24 cellular contexts compared by ENCODE assay signal in genomic region chr5:124591583-124591982, GRCh38.
"Had no signal": no experiment of that assay in that cellular context is flagged by ENCODE, and none has a peak within 500 bp of the region (broad histone marks: within the 10 kb centered on the region; RNA-seq: fewer than 3 reads in every experiment).

No MANE protein-coding gene starts in this region.

- H3K9me3 ChIP-seq: breast epithelium, esophagus muscularis mucosa, gastrocnemius medialis, neutrophil, psoas muscle, right lobe of liver, stomach, thyroid gland, upper lobe of left lung had no signal

- H3K4me3 Mint-ChIP-seq: mesothelial cell of epicardium, nephron had no signal

- H3K27ac ChIP-seq: breast epithelium, coronary artery, epithelial cell of prostate, esophagus muscularis mucosa, gastrocnemius medialis, neutrophil, psoas muscle, right lobe of liver, spleen, stomach, thyroid gland, upper lobe of left lung had no signal

- H3K4me3 ChIP-seq: breast epithelium, coronary artery, esophagus muscularis mucosa, gastrocnemius medialis, psoas muscle, right lobe of liver, spleen, stomach, thyroid gland, upper lobe of left lung had no signal

- H3K4me1 ChIP-seq: breast epithelium, esophagus muscularis mucosa, gastrocnemius medialis, psoas muscle, right lobe of liver, spleen had no signal

- H3K27me3 ChIP-seq: breast epithelium, esophagus muscularis mucosa, gastrocnemius medialis, neutrophil, right lobe of liver, spleen, stomach, thyroid gland, upper lobe of left lung had no signal

- FAIRE-seq: kidney had no signal

- ATAC-seq: gastrocnemius medialis, left colon, psoas muscle, right lobe of liver had no signal

- H3K36me3 ChIP-seq: breast epithelium, esophagus muscularis mucosa, gastrocnemius medialis, neutrophil, right lobe of liver, spleen, stomach, thyroid gland, upper lobe of left lung had no signal

- DNase-seq: caudate nucleus; effector memory CD4-positive, alpha-beta T cell; gastrocnemius medialis; kidney; left colon; mammary epithelial cell; psoas muscle; retina; right lobe of liver; spleen; stimulated activated CD4-positive, alpha-beta T cell treated with anti-CD3 and anti-CD28 coated beads, Interleukin-15, amount 100 ng/mL, for 24 hours; stimulated activated CD4-positive, alpha-beta T cell treated with anti-CD3 and anti-CD28 coated beads, Interleukin-2, amount 100 ng/mL, for 24 hours; stimulated activated CD4-positive, alpha-beta T cell treated with anti-CD3 and anti-CD28 coated beads, Interleukin-4, amount 100 ng/mL, for 4 hours; stimulated activated naive CD4-positive, alpha-beta T cell; stomach; thyroid gland; upper lobe of left lung had no signal

- H3K27ac Mint-ChIP-seq: mesothelial cell of epicardium, nephron had no signal

- H3K36me3 Mint-ChIP-seq: mesothelial cell of epicardium had no signal
